In genomic region chr12:88052686-88053085, GRCh38 we compare ENCODE assay signal across 9 cellular contexts. TPM values are rescaled to one million over a fixed set of nuclear protein-coding genes. Genes with fewer than 3 reads are reported as not detected.
A peak's percentile ranks its signal among the peaks of the same experiment; 100 is the strongest.
DNase-seq lines count a peak whose midpoint lies in the region; TF ChIP-seq lines count a peak whose summit lies in the region.
"Had no signal": no experiment of that assay in that cellular context is flagged by ENCODE, and none has a peak within 500 bp of the region (broad histone marks: within the 10 kb centered on the region; RNA-seq: fewer than 3 reads in every experiment).

No MANE protein-coding gene starts in this region.

- H3K27me3 ChIP-seq in adrenal gland (no peaks in the 10 kb centered on the region), kidney epithelial cell (ENCODE audit: control insufficient read depth, insufficient read depth, low read length) (no peaks in the 10 kb centered on the region)

- no peak overlapping the region for H3K27ac ChIP-seq in adrenal gland

- no peak overlapping the region for H3K4me3 ChIP-seq in HFF-Myc (replicated peaks; ENCODE audit: low read depth, low read length)
- H3K4me3 ChIP-seq in adrenal gland = no peak overlapping the region
- no peak overlapping the region for H3K4me3 ChIP-seq in kidney epithelial cell (ENCODE audit: low read depth, low read length)

- no peaks in the 10 kb centered on the region for H3K9me3 Mint-ChIP-seq in activated CD4-positive, alpha-beta T cell treated with anti-CD3 and anti-CD28 coated beads, Interleukin-2, amount 10 ng/mL, durations not matched to agents 24 days and 14 days
- H3K9me3 Mint-ChIP-seq: central memory CD8-positive, alpha-beta T cell had no signal

- no peak overlapping the region for H3K4me3 Mint-ChIP-seq in activated CD4-positive, alpha-beta T cell treated with anti-CD3 and anti-CD28 coated beads, Interleukin-2, amount 10 ng/mL, durations not matched to agents 24 days and 14 days
- H3K4me3 Mint-ChIP-seq: central memory CD8-positive, alpha-beta T cell had no signal

- 79 to 90% (median 86%) methylated on average over 1 of the region's 1 CpG for WGBS in adrenal gland, 4 donors

- H3K36me3 ChIP-seq in adrenal gland (replicated peaks in 1 of 2) = peaks cover 0 to 35% of the 10 kb centered on the region in 2 donors
- no peaks in the 10 kb centered on the region for H3K36me3 ChIP-seq in kidney epithelial cell (ENCODE audit: control insufficient read depth, insufficient read depth, low read length)

- peak; percentile 70 for DNase-seq in activated CD4-positive, alpha-beta T cell treated with anti-CD3 and anti-CD28 coated beads, Interleukin-2, amount 10 ng/mL, durations not matched to agents 24 days and 14 days
- no peak for DNase-seq in activated CD4-positive, alpha-beta T cell treated with anti-CD3 and anti-CD28 coated beads, Interleukin-2, amount 50 U/mL, for 48 hours
- DNase-seq in HFF-Myc (ENCODE audit: extremely low read depth, low read depth) (no peak), NCI-H2227 (lab: John Stamatoyannopoulos, UW; ENCODE audit: unreplicated experiment) (peak; percentile 48), adrenal gland (peak in 5 of 7 donors; percentile 10 to 69 (median 26)), kidney epithelial cell (ENCODE audit: low read depth) (no peak), KG1 (lab: John Stamatoyannopoulos, UW) (no peak)
- DNase-seq in stimulated activated CD4-positive, alpha-beta T cell treated with anti-CD3 and anti-CD28 coated beads, Interleukin-2, amount 100 ng/mL, for 48 hours = no peak

- no peak overlapping the region for H3K27ac Mint-ChIP-seq in activated CD4-positive, alpha-beta T cell treated with anti-CD3 and anti-CD28 coated beads, Interleukin-2, amount 10 ng/mL, durations not matched to agents 24 days and 14 days

- no peaks in the 10 kb centered on the region for H3K27me3 Mint-ChIP-seq in activated CD4-positive, alpha-beta T cell treated with anti-CD3 and anti-CD28 coated beads, Interleukin-2, amount 10 ng/mL, durations not matched to agents 24 days and 14 days
- H3K27me3 Mint-ChIP-seq: central memory CD8-positive, alpha-beta T cell had no signal

- H3K4me1 Mint-ChIP-seq in activated CD4-positive, alpha-beta T cell treated with anti-CD3 and anti-CD28 coated beads, Interleukin-2, amount 10 ng/mL, durations not matched to agents 24 days and 14 days = peaks cover 2% of the 10 kb centered on the region
- H3K4me1 Mint-ChIP-seq: central memory CD8-positive, alpha-beta T cell had no signal

- TF ChIP-seq POLR2A in adrenal gland (IDR thresholded peaks at IDR 0.05) = no peak

- no peaks in the 10 kb centered on the region for H3K9me3 ChIP-seq in adrenal gland (replicated peaks in 1 of 3)

- no peaks in the 10 kb centered on the region for H3K4me1 ChIP-seq in adrenal gland (replicated peaks in 1 of 2)

- H3K36me3 Mint-ChIP-seq in activated CD4-positive, alpha-beta T cell treated with anti-CD3 and anti-CD28 coated beads, Interleukin-2, amount 10 ng/mL, durations not matched to agents 24 days and 14 days (ENCODE audit: low read depth) = peaks cover 26% of the 10 kb centered on the region

- TF ChIP-seq CTCF in HFF-Myc (IDR thresholded peaks at IDR 0.05; ENCODE audit: low read depth, low read length, missing control alignments) (peak; percentile 64), adrenal gland (IDR thresholded peaks at IDR 0.05) (peak in 4 of 6 experiments; percentile 17 to 35 (median 26)), kidney epithelial cell (IDR thresholded peaks at IDR 0.05; ENCODE audit: insufficient read depth, low read length, poor library complexity, severe bottlenecking) (peak; percentile 63)

- intact Hi-C loops in activated CD4-positive, alpha-beta T cell treated with anti-CD3 and anti-CD28 coated beads, Interleukin-2, amount 10 ng/mL, durations not matched to agents 24 days and 14 days (cut with micrococcal nuclease) = no loop called here
- intact Hi-C loops in adrenal gland (cut with DNase I) = no loop called here

RNA-seq across cellular contexts. Expression of gene C12orf50, which starts 23.5 kb away (rescaled TPM):
- not detected in 2 replicates for total RNA-seq in activated CD4-positive, alpha-beta T cell treated with anti-CD3 and anti-CD28 coated beads, Interleukin-2, amount 10 ng/mL, durations not matched to agents 24 days and 14 days
- total RNA-seq in adrenal gland (1 to 10 TPM in 2 of 8 donors, under 1 TPM in 4, not detected in 2; 0.04 to 1.4 (median 0.10) TPM), kidney epithelial cell (not detected in 2 replicates)
- polyA plus RNA-seq in adrenal gland = under 1 TPM; 0.16 to 0.27 (median 0.17) TPM

Comparison
In these comparisons a context has a peak if more than half of its experiments do, and no peak if none do; other contexts are left out.
1. DNase-seq: peak in activated CD4-positive, alpha-beta T cell treated with anti-CD3 and anti-CD28 coated beads, Interleukin-2, amount 10 ng/mL, durations not matched to agents 24 days and 14 days (single experiment), NCI-H2227 (single experiment) and adrenal gland (5 of 7); none in activated CD4-positive, alpha-beta T cell treated with anti-CD3 and anti-CD28 coated beads, Interleukin-2, amount 50 U/mL, for 48 hours (0 of 2), HFF-Myc (single experiment), kidney epithelial cell (single experiment), stimulated activated CD4-positive, alpha-beta T cell treated with anti-CD3 and anti-CD28 coated beads, Interleukin-2, amount 100 ng/mL, for 48 hours (0 of 2) and KG1 (single experiment).
2. Peak in every context shown above with its lines, with median percentiles within 50 percentile points of each other: CTCF ChIP-seq.